ENCODE assay signal across 12 cellular contexts in the genomic region with DNA sequence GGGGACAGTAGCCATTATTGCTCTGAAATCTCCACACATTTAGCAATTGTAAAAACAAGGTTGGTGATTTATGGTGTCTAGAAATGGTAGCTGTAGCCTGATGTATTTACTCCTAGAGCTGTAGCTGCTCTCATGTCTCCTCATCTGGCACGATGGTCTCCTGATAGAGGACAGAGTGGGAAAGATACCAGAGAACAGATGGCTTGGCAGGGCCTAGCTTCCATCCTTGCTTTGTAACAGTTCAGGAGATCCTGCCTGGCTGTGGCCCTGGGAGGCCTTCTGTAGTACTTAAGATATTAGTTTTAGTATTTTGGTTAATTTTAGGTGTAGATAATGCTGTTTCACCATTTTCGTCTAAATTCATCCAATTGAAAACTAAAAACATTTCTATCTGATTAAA.
A peak's percentile ranks its signal among the peaks of the same experiment; 100 is the strongest.
DNase-seq lines count a peak whose midpoint lies in the region; ATAC-seq lines count a peak whose summit lies in the region.
"Had no signal": no experiment of that assay in that cellular context is flagged by ENCODE, and none has a peak within 500 bp of the region (broad histone marks: within the 10 kb centered on the region; RNA-seq: fewer than 3 reads in every experiment).

No MANE protein-coding gene starts in this region.

- no peaks in the 10 kb centered on the region for H3K9me3 Mint-ChIP-seq in activated T-cell treated with anti-CD3 and anti-CD28 coated beads, Interleukin-2, amount 50 U/mL, for 24 hours
- H3K9me3 Mint-ChIP-seq in activated naive CD8-positive, alpha-beta T cell treated with anti-CD3 and anti-CD28 coated beads, Interleukin-2, amount 50 U/mL, for 24 hours = no peaks in the 10 kb centered on the region
- H3K9me3 Mint-ChIP-seq: HFFc6 had no signal

- DNase-seq in activated T-cell treated with anti-CD3 and anti-CD28 coated beads, Interleukin-2, amount 50 U/mL, for 24 hours = no peak
- DNase-seq in activated T-cell treated with anti-CD3 and anti-CD28 coated beads for 4 hours (no peak), NCI-H1694 (lab: John Stamatoyannopoulos, UW) (peak; percentile 67), pons (ENCODE audit: low spot score) (peak; percentile 31), NCI-H128 (lab: John Stamatoyannopoulos, UW; ENCODE audit: unreplicated experiment) (no peak)
- no peak for DNase-seq in activated naive CD8-positive, alpha-beta T cell treated with anti-CD3 and anti-CD28 coated beads, Interleukin-2, amount 50 U/mL, for 24 hours
- DNase-seq: ACHN, HFFc6, KG1, NCI-H1048, Right ventricle myocardium superior had no signal

- no peak overlapping the region for H3K4me3 Mint-ChIP-seq in activated T-cell treated with anti-CD3 and anti-CD28 coated beads, Interleukin-2, amount 50 U/mL, for 24 hours
- no peak overlapping the region for H3K4me3 Mint-ChIP-seq in activated naive CD8-positive, alpha-beta T cell treated with anti-CD3 and anti-CD28 coated beads, Interleukin-2, amount 50 U/mL, for 24 hours
- H3K4me3 Mint-ChIP-seq: HFFc6 had no signal

- H3K36me3 Mint-ChIP-seq in activated T-cell treated with anti-CD3 and anti-CD28 coated beads, Interleukin-2, amount 50 U/mL, for 24 hours (ENCODE audit: low read depth) = peaks cover 91% of the 10 kb centered on the region
- H3K36me3 Mint-ChIP-seq in activated naive CD8-positive, alpha-beta T cell treated with anti-CD3 and anti-CD28 coated beads, Interleukin-2, amount 50 U/mL, for 24 hours (ENCODE audit: low read depth) = peaks cover 58% of the 10 kb centered on the region

- no peak for ATAC-seq in activated naive CD8-positive, alpha-beta T cell treated with anti-CD3 and anti-CD28 coated beads, Interleukin-2, amount 50 U/mL, for 24 hours
- ATAC-seq in GM21576 (IDR thresholded peaks at IDR 0.05; ENCODE audit: unreplicated experiment) = no peak

- H3K27me3 Mint-ChIP-seq in activated T-cell treated with anti-CD3 and anti-CD28 coated beads, Interleukin-2, amount 50 U/mL, for 24 hours = no peaks in the 10 kb centered on the region
- H3K27me3 Mint-ChIP-seq in activated naive CD8-positive, alpha-beta T cell treated with anti-CD3 and anti-CD28 coated beads, Interleukin-2, amount 50 U/mL, for 24 hours = no peaks in the 10 kb centered on the region

- H3K27ac Mint-ChIP-seq in activated T-cell treated with anti-CD3 and anti-CD28 coated beads, Interleukin-2, amount 50 U/mL, for 24 hours = peak overlapping the region; percentile 83
- peak overlapping the region; percentile 28 for H3K27ac Mint-ChIP-seq in activated naive CD8-positive, alpha-beta T cell treated with anti-CD3 and anti-CD28 coated beads, Interleukin-2, amount 50 U/mL, for 24 hours
- H3K27ac Mint-ChIP-seq: HFFc6 had no signal

- H3K4me1 Mint-ChIP-seq in activated T-cell treated with anti-CD3 and anti-CD28 coated beads, Interleukin-2, amount 50 U/mL, for 24 hours (ENCODE audit: low read depth) = peaks cover 78% of the 10 kb centered on the region
- H3K4me1 Mint-ChIP-seq in activated naive CD8-positive, alpha-beta T cell treated with anti-CD3 and anti-CD28 coated beads, Interleukin-2, amount 50 U/mL, for 24 hours = peaks cover 56% of the 10 kb centered on the region

Comparison
In these comparisons a context has a peak if more than half of its experiments do, and no peak if none do; other contexts are left out.
1. DNase-seq: peak in NCI-H1694 (single experiment) and pons (single experiment); none in activated T-cell treated with anti-CD3 and anti-CD28 coated beads, Interleukin-2, amount 50 U/mL, for 24 hours (single experiment), activated T-cell treated with anti-CD3 and anti-CD28 coated beads for 4 hours (single experiment), activated naive CD8-positive, alpha-beta T cell treated with anti-CD3 and anti-CD28 coated beads, Interleukin-2, amount 50 U/mL, for 24 hours (single experiment) and NCI-H128 (single experiment).